10 cellular contexts compared by ENCODE assay signal in genomic region chr12:114636723-114637480, GRCh38. TPM values are rescaled to one million over a fixed set of nuclear protein-coding genes. Genes with fewer than 3 reads are reported as not detected.
DNase-seq lines count a peak whose midpoint lies in the region; ATAC-seq and TF ChIP-seq lines count a peak whose summit lies in the region.
"Had no signal": no experiment of that assay in that cellular context is flagged by ENCODE, and none has a peak within 500 bp of the region (broad histone marks: within the 10 kb centered on the region; RNA-seq: fewer than 3 reads in every experiment).

No MANE protein-coding gene starts in this region.

- no peaks in the 10 kb centered on the region for H3K4me1 ChIP-seq in psoas muscle

- no peaks in the 10 kb centered on the region for H3K36me3 Mint-ChIP-seq in stimulated activated memory B cell treated with anti-CD40 and anti-IgM and Interleukin-4, amounts not matched to agents 10 μg/mL and 1 μg/mL and 100 μg/mL, for 72 hours
- no peaks in the 10 kb centered on the region for H3K36me3 Mint-ChIP-seq in natural killer cell treated with Interleukin-12 subunit alpha and Interleukin-12 subunit beta and Interleukin-15 and Interleukin-18, amount 100 ng/mL, for 72 hours

- H3K9me3 Mint-ChIP-seq in stimulated activated memory B cell treated with anti-CD40 and anti-IgM and Interleukin-4, amounts not matched to agents 10 μg/mL and 1 μg/mL and 100 μg/mL, for 72 hours = peaks cover 6% of the 10 kb centered on the region
- H3K9me3 Mint-ChIP-seq in natural killer cell treated with Interleukin-12 subunit alpha and Interleukin-12 subunit beta and Interleukin-15 and Interleukin-18, amount 100 ng/mL, for 72 hours = no peaks in the 10 kb centered on the region

- no peaks in the 10 kb centered on the region for H3K4me1 Mint-ChIP-seq in stimulated activated memory B cell treated with anti-CD40 and anti-IgM and Interleukin-4, amounts not matched to agents 10 μg/mL and 1 μg/mL and 100 μg/mL, for 72 hours
- H3K4me1 Mint-ChIP-seq in natural killer cell treated with Interleukin-12 subunit alpha and Interleukin-12 subunit beta and Interleukin-15 and Interleukin-18, amount 100 ng/mL, for 72 hours (ENCODE audit: low read depth in 2 of 2) = no peaks in the 10 kb centered on the region

- peak; percentile 29 for DNase-seq in ACHN
- peak; percentile 13 for DNase-seq in HCEC 1CT
- peak; percentile 16 for DNase-seq in amniotic epithelial cell (ENCODE audit: low read depth)
- DNase-seq in iris pigment epithelial cell (ENCODE audit: low read depth) = peak; percentile 29
- no peak for DNase-seq in effector CD8-positive, alpha-beta T cell (lab: John Stamatoyannopoulos, UW)
- no peak for DNase-seq in psoas muscle
- no peak for DNase-seq in natural killer cell treated with Interleukin-12 subunit alpha and Interleukin-12 subunit beta and Interleukin-15 and Interleukin-18, amount 100 ng/mL, for 72 hours (ENCODE audit: low spot score)
- DNase-seq: effector memory CD4-positive, alpha-beta T cell had no signal

- in situ Hi-C loops in ACHN (cut with HindIII; ENCODE audit: low pct_ligation_motif_present, low pct_unique_long_range_greater_than_20kb, low sequenced_read_pairs) = no loop called here

- H3K27ac Mint-ChIP-seq in stimulated activated memory B cell treated with anti-CD40 and anti-IgM and Interleukin-4, amounts not matched to agents 10 μg/mL and 1 μg/mL and 100 μg/mL, for 72 hours = no peak overlapping the region
- H3K27ac Mint-ChIP-seq in natural killer cell treated with Interleukin-12 subunit alpha and Interleukin-12 subunit beta and Interleukin-15 and Interleukin-18, amount 100 ng/mL, for 72 hours = no peak overlapping the region

- H3K27ac ChIP-seq in psoas muscle = no peak overlapping the region

- H3K27me3 ChIP-seq in psoas muscle (ENCODE audit: insufficient read depth in 3 of 3, low read length in 2 of 3) = peaks cover 0 to 3% (median 0%) of the 10 kb centered on the region in 3 donors

- H3K36me3 ChIP-seq in psoas muscle (ENCODE audit: insufficient read depth in 1 of 2, low read depth in 1 of 2) = no peaks in the 10 kb centered on the region

- no peaks in the 10 kb centered on the region for H3K27me3 Mint-ChIP-seq in stimulated activated memory B cell treated with anti-CD40 and anti-IgM and Interleukin-4, amounts not matched to agents 10 μg/mL and 1 μg/mL and 100 μg/mL, for 72 hours
- H3K27me3 Mint-ChIP-seq in natural killer cell treated with Interleukin-12 subunit alpha and Interleukin-12 subunit beta and Interleukin-15 and Interleukin-18, amount 100 ng/mL, for 72 hours = peaks cover 5 to 10% of the 10 kb centered on the region in 2 donors

- no peaks in the 10 kb centered on the region for H3K9me3 ChIP-seq in psoas muscle
- H3K9me3 ChIP-seq: mucosa of descending colon had no signal

- no peak overlapping the region for H3K4me3 Mint-ChIP-seq in stimulated activated memory B cell treated with anti-CD40 and anti-IgM and Interleukin-4, amounts not matched to agents 10 μg/mL and 1 μg/mL and 100 μg/mL, for 72 hours
- H3K4me3 Mint-ChIP-seq in natural killer cell treated with Interleukin-12 subunit alpha and Interleukin-12 subunit beta and Interleukin-15 and Interleukin-18, amount 100 ng/mL, for 72 hours = no peak overlapping the region

- no peak overlapping the region for H3K4me3 ChIP-seq in psoas muscle
- H3K4me3 ChIP-seq: mucosa of descending colon had no signal

- TF ChIP-seq CTCF in psoas muscle (IDR thresholded peaks at IDR 0.05) = no peak

- no peak for ATAC-seq in stimulated activated memory B cell treated with anti-CD40 and anti-IgM and Interleukin-4, amounts not matched to agents 10 μg/mL and 1 μg/mL and 100 μg/mL, for 72 hours
- ATAC-seq in psoas muscle = no peak
- ATAC-seq in natural killer cell treated with Interleukin-12 subunit alpha and Interleukin-12 subunit beta and Interleukin-15 and Interleukin-18, amount 100 ng/mL, for 72 hours = no peak
- ATAC-seq: mucosa of descending colon had no signal

- 51 to 58% (median 55%) methylated on average over 15 of the region's 15 CpGs for WGBS in psoas muscle, 3 donors

- intact Hi-C loops in psoas muscle (cut with DNase I) = no loop called here

RNA-seq across cellular contexts. Expression of gene TBX3, which starts 47.1 kb away (rescaled TPM):
- total RNA-seq in psoas muscle = 10 to 100 TPM in 3 of 4 donors, 1 to 10 TPM in 1; 7.4 to 50.8 (median 30.8) TPM
- polyA plus RNA-seq in psoas muscle = 10 to 100 TPM in 1 of 3 donors, 1 to 10 TPM in 2; 5.0 to 15.8 (median 9.8) TPM
- total RNA-seq in natural killer cell treated with Interleukin-12 subunit alpha and Interleukin-12 subunit beta and Interleukin-15 and Interleukin-18, amount 100 ng/mL, for 72 hours = not detected

Comparison
In these comparisons a context has a peak if more than half of its experiments do, and no peak if none do; other contexts are left out.
1. DNase-seq: peak in ACHN (single experiment), HCEC 1CT (single experiment), amniotic epithelial cell (single experiment) and iris pigment epithelial cell (single experiment); none in effector CD8-positive, alpha-beta T cell (single experiment), psoas muscle (0 of 2) and natural killer cell treated with Interleukin-12 subunit alpha and Interleukin-12 subunit beta and Interleukin-15 and Interleukin-18, amount 100 ng/mL, for 72 hours (single experiment).
2. RNA of gene TBX3, which starts 47.1 kb away (total RNA-seq): 7.4 to 50.8 TPM in psoas muscle; not detected in natural killer cell treated with Interleukin-12 subunit alpha and Interleukin-12 subunit beta and Interleukin-15 and Interleukin-18, amount 100 ng/mL, for 72 hours; every median in the first group is over 4 times any median in the second.